8 cellular contexts compared by ENCODE assay signal in genomic region chr11:78039391-78039918, GRCh38. TPM values are rescaled to one million over a fixed set of nuclear protein-coding genes. Genes with fewer than 3 reads are reported as not detected.
DNase-seq lines count a peak whose midpoint lies in the region; ATAC-seq and TF ChIP-seq lines count a peak whose summit lies in the region.

No MANE protein-coding gene starts in this region.

- TF ChIP-seq CTCF in Calu3 (IDR thresholded peaks at IDR 0.05; ENCODE audit: unreplicated experiment) (no peak), body of pancreas (IDR thresholded peaks at IDR 0.05) (no peak), omental fat pad (IDR thresholded peaks at IDR 0.05) (no peak)

- H3K9me3 Mint-ChIP-seq in Calu3 (ENCODE audit: low read depth, unreplicated experiment): no peaks in the 10 kb centered on the region
- H3K9me3 Mint-ChIP-seq in natural killer cell treated with Interleukin-12 subunit alpha and Interleukin-12 subunit beta and Interleukin-15 and Interleukin-18, amount 100 ng/mL, for 72 hours: no peaks in the 10 kb centered on the region

- WGBS in body of pancreas, 2 donors: 58 to 60% methylated on average over 4 of the region's 4 CpGs
- 93 to 95% methylated on average over 4 of the region's 4 CpGs for WGBS in aorta, 2 donors

- H3K36me3 Mint-ChIP-seq in Calu3 (ENCODE audit: insufficient read depth, unreplicated experiment): peaks cover 22% of the 10 kb centered on the region
- no peaks in the 10 kb centered on the region for H3K36me3 Mint-ChIP-seq in natural killer cell treated with Interleukin-12 subunit alpha and Interleukin-12 subunit beta and Interleukin-15 and Interleukin-18, amount 100 ng/mL, for 72 hours

- CTCF ChIA-PET in Calu3 (lab: Charles Lee): interaction anchor here (0.8 to 2.0 kb wide), 2 partner anchors 9 to 45 kb away, joined by 5 to 9 read pairs; partner anchors contain the start of gene INTS4

- no TSS peak for BruUV-seq in Calu3 (replicated peaks; lab: Mats Ljungman, UMichigan)

- no peaks in the 10 kb centered on the region for H3K9me3 ChIP-seq in body of pancreas
- H3K9me3 ChIP-seq in aorta (ENCODE audit: control insufficient read depth, low read length): no peaks in the 10 kb centered on the region

- H3K27me3 ChIP-seq in body of pancreas (no peaks in the 10 kb centered on the region), aorta (ENCODE audit: control insufficient read depth in 1 of 2, insufficient read depth in 2 of 2, low read length in 1 of 2) (no peaks in the 10 kb centered on the region)

- peak overlapping the region; percentile 32 to 88 (median 75) for H3K27ac ChIP-seq in body of pancreas
- H3K27ac ChIP-seq in aorta (ENCODE audit: low read depth in 1 of 2, low read length in 2 of 2): no peak overlapping the region

- H3K27me3 Mint-ChIP-seq in Calu3 (ENCODE audit: unreplicated experiment): no peaks in the 10 kb centered on the region
- no peaks in the 10 kb centered on the region for H3K27me3 Mint-ChIP-seq in natural killer cell treated with Interleukin-12 subunit alpha and Interleukin-12 subunit beta and Interleukin-15 and Interleukin-18, amount 100 ng/mL, for 72 hours

- peak overlapping the region; percentile 93 for H3K27ac Mint-ChIP-seq in Calu3 (ENCODE audit: unreplicated experiment)
- H3K27ac Mint-ChIP-seq in natural killer cell treated with Interleukin-12 subunit alpha and Interleukin-12 subunit beta and Interleukin-15 and Interleukin-18, amount 100 ng/mL, for 72 hours: peak overlapping the region; percentile 88 to 94

- H3K4me3 Mint-ChIP-seq in Calu3 (ENCODE audit: low read depth, unreplicated experiment): peak overlapping the region; percentile 53
- peak overlapping the region; percentile 76 for H3K4me3 Mint-ChIP-seq in natural killer cell treated with Interleukin-12 subunit alpha and Interleukin-12 subunit beta and Interleukin-15 and Interleukin-18, amount 100 ng/mL, for 72 hours

- H3K36me3 ChIP-seq in body of pancreas (replicated peaks in 1 of 2; ENCODE audit: insufficient read depth in 1 of 2, low read depth in 2 of 2): no peaks in the 10 kb centered on the region
- H3K36me3 ChIP-seq in aorta (ENCODE audit: control insufficient read depth in 1 of 2, insufficient read depth in 2 of 2, low read length in 1 of 2): no peaks in the 10 kb centered on the region

- H3K4me3 ChIP-seq in body of pancreas (no peak overlapping the region), aorta (ENCODE audit: low read length in 2 of 2) (no peak overlapping the region)

- intact Hi-C loops in Calu3 (cut with micrococcal nuclease; ENCODE audit: unreplicated experiment) (no loop called here), body of pancreas (cut with DNase I) (no loop called here), aorta (cut with DNase I) (no loop called here)

- TF ChIP-seq POLR2A in body of pancreas (IDR thresholded peaks at IDR 0.05): peak in 1 of 3 donors; percentile 1

- H3K4me1 ChIP-seq in body of pancreas (peaks cover 44% of the 10 kb centered on the region), aorta (ENCODE audit: control insufficient read depth in 1 of 2, insufficient read depth in 2 of 2, low read length in 2 of 2) (no peaks in the 10 kb centered on the region)

- ATAC-seq in HG03066 (IDR thresholded peaks at IDR 0.05; ENCODE audit: low read depth, unreplicated experiment): peak; percentile 9
- peak; percentile 1 for ATAC-seq in body of pancreas
- ATAC-seq in natural killer cell treated with Interleukin-12 subunit alpha and Interleukin-12 subunit beta and Interleukin-15 and Interleukin-18, amount 100 ng/mL, for 72 hours: no peak
- ATAC-seq in aorta (ENCODE audit: low FRiP score): no peak
- ATAC-seq in omental fat pad (ENCODE audit: low FRiP score): no peak

- peaks cover 60% of the 10 kb centered on the region for H3K4me1 Mint-ChIP-seq in Calu3 (ENCODE audit: low read depth, unreplicated experiment)
- peaks cover 11 to 19% of the 10 kb centered on the region in 2 donors for H3K4me1 Mint-ChIP-seq in natural killer cell treated with Interleukin-12 subunit alpha and Interleukin-12 subunit beta and Interleukin-15 and Interleukin-18, amount 100 ng/mL, for 72 hours (ENCODE audit: low read depth in 2 of 2)

- DNase-seq in Calu3: no peak
- no peak for DNase-seq in body of pancreas
- DNase-seq in natural killer cell treated with Interleukin-12 subunit alpha and Interleukin-12 subunit beta and Interleukin-15 and Interleukin-18, amount 100 ng/mL, for 72 hours (ENCODE audit: low spot score): no peak
- DNase-seq in aorta: no peak
- DNase-seq in omental fat pad (ENCODE audit: low spot score): no peak
- no peak for DNase-seq in mucosa of gallbladder (ENCODE audit: low spot score)
- no peak for DNase-seq in HPDE6-E6E7 (ENCODE audit: extremely low spot score)

RNA-seq across cellular contexts. Expression of gene KCTD14, which starts 16.4 kb away (rescaled TPM):
- total RNA-seq in Calu3 (2022): 13.2 and 17.6 TPM in 2 replicates
- 10 to 100 TPM in 1 of 2 donors, 1 to 10 TPM in 1; 7.6 to 12.2 TPM for total RNA-seq in body of pancreas
- total RNA-seq in natural killer cell treated with Interleukin-12 subunit alpha and Interleukin-12 subunit beta and Interleukin-15 and Interleukin-18, amount 100 ng/mL, for 72 hours: under 1 TPM; 0.29 to 0.45 TPM
- total RNA-seq in aorta: 1 to 10 TPM; 1.7 to 2.0 TPM
- polyA plus RNA-seq in aorta: 1 to 10 TPM in 1 of 2 donors, under 1 TPM in 1; 0.05 to 1.0 TPM
- total RNA-seq in omental fat pad: 1 to 10 TPM; 3.5 to 8.4 (median 6.2) TPM
- total RNA-seq in mucosa of gallbladder: 23.6 TPM

RNA-seq across cellular contexts. Expression of gene THRSP, which starts 24.2 kb away (rescaled TPM):
- total RNA-seq in Calu3 (2022): not detected in 2 replicates
- 1 to 10 TPM in 1 of 2 donors, not detected in 1; 6.6 TPM for total RNA-seq in body of pancreas
- total RNA-seq in natural killer cell treated with Interleukin-12 subunit alpha and Interleukin-12 subunit beta and Interleukin-15 and Interleukin-18, amount 100 ng/mL, for 72 hours: not detected
- total RNA-seq in aorta: 1 to 10 TPM in 1 of 2 donors, not detected in 1; 2.7 TPM
- polyA plus RNA-seq in aorta: 1 to 10 TPM in 1 of 2 donors, not detected in 1; 1.4 TPM
- 100 to 1,000 TPM in 1 of 4 donors, 10 to 100 TPM in 3; 12.7 to 119 (median 15.6) TPM for total RNA-seq in omental fat pad
- not detected for total RNA-seq in mucosa of gallbladder

RNA-seq across cellular contexts. Expression of gene NDUFC2, which starts 40.2 kb away (rescaled TPM):
- total RNA-seq in Calu3 (2022): 264 and 343 TPM in 2 replicates
- 10 to 100 TPM; 53.7 to 62.0 TPM for total RNA-seq in body of pancreas
- 100 to 1,000 TPM; 174 to 187 TPM for total RNA-seq in natural killer cell treated with Interleukin-12 subunit alpha and Interleukin-12 subunit beta and Interleukin-15 and Interleukin-18, amount 100 ng/mL, for 72 hours
- total RNA-seq in aorta: 100 to 1,000 TPM; 105 to 154 TPM
- polyA plus RNA-seq in aorta: 100 to 1,000 TPM; 138 to 174 TPM
- total RNA-seq in omental fat pad: 100 to 1,000 TPM in 1 of 4 donors, 10 to 100 TPM in 3; 57.8 to 136 (median 75.5) TPM
- 181 TPM for total RNA-seq in mucosa of gallbladder

RNA-seq across cellular contexts. Expression of gene INTS4, which starts 45.0 kb away (rescaled TPM):
- 35.4 and 43.9 TPM in 2 replicates for total RNA-seq in Calu3 (2022)
- 10 to 100 TPM; 22.7 to 30.9 TPM for total RNA-seq in body of pancreas
- total RNA-seq in natural killer cell treated with Interleukin-12 subunit alpha and Interleukin-12 subunit beta and Interleukin-15 and Interleukin-18, amount 100 ng/mL, for 72 hours: 10 to 100 TPM; 67.2 to 85.1 TPM
- 10 to 100 TPM; 25.4 to 40.2 TPM for total RNA-seq in aorta
- 10 to 100 TPM; 11.6 to 37.1 TPM for polyA plus RNA-seq in aorta
- 10 to 100 TPM; 22.5 to 43.2 (median 28.7) TPM for total RNA-seq in omental fat pad
- total RNA-seq in mucosa of gallbladder: 28.8 TPM

Comparison
In these comparisons a context has a peak if more than half of its experiments do, and no peak if none do; other contexts are left out.
1. ATAC-seq: peak in HG03066 (single experiment) and body of pancreas (single experiment); none in natural killer cell treated with Interleukin-12 subunit alpha and Interleukin-12 subunit beta and Interleukin-15 and Interleukin-18, amount 100 ng/mL, for 72 hours (0 of 2), aorta (single experiment) and omental fat pad (single experiment).
2. H3K27ac ChIP-seq: peak in body of pancreas (4 of 4); none in aorta (0 of 2).